8 cellular contexts compared by ENCODE assay signal in the genomic region with DNA sequence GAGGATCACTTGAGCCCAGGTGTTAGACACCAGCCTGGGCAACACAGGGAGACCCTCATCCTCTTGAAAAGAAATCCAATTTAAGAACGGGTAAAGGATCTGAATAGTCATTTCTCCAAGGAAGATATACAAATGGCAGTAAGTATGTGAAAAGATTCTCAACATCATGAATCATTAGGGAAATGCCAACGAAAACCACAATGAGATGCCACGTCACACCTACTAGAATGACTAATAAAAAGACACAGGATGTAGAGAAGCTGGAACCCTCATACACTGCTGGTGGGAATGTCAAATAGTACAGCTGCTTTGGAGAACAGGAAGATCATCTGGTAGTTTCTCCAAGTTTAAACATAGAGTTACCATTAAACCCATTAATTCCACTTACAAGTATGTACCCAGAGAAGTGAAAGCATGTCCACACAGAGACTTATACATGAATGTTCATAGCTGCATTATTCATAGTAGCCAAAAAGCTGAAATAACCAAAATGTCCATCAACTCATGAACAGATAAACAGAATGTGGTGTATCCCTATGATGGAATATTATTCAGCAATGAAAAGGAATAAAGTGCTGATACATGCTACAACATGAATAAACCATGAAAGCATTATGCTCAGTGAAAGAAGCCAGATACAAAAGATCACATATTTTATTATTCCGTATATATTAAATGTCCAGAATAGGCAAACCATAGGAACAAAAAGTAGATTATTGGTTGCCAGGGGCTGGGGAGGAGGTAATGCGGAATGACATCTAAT. TPM values are rescaled to one million over a fixed set of nuclear protein-coding genes. Genes with fewer than 3 reads are reported as not detected.
DNase-seq lines count a peak whose midpoint lies in the region; ATAC-seq and TF ChIP-seq lines count a peak whose summit lies in the region.

No MANE protein-coding gene starts in this region.

- DNase-seq in Caki2 (ENCODE audit: low read depth): peak; percentile 93
- DNase-seq in activated CD8-positive, alpha-beta T cell treated with anti-CD3 and anti-CD28 coated beads for 36 hours: peak; percentile 80
- peak; percentile 98 for DNase-seq in kidney tubule cell (ENCODE audit: low spot score)
- no peak for DNase-seq in NCI-H1417 (lab: John Stamatoyannopoulos, UW)
- no peak for DNase-seq in SHP77 (lab: John Stamatoyannopoulos, UW)
- DNase-seq in NCI-H1048 (lab: John Stamatoyannopoulos, UW): no peak
- DNase-seq in GM13976 (ENCODE audit: low spot score): no peak

- no peaks in the 10 kb centered on the region for H3K36me3 Mint-ChIP-seq in activated CD8-positive, alpha-beta T cell treated with anti-CD3 and anti-CD28 coated beads for 36 hours (ENCODE audit: low read depth)

- TF ChIP-seq CTCF in activated CD8-positive, alpha-beta T cell treated with anti-CD3 and anti-CD28 coated beads for 36 hours (IDR thresholded peaks at IDR 0.05): no peak
- no peak for TF ChIP-seq CTCF in GM13976 (IDR thresholded peaks at IDR 0.05; ENCODE audit: borderline replicate concordance, control extremely low read depth, extremely low read depth, insufficient read depth, missing control alignments)

- POLR2A ChIA-PET in activated CD8-positive, alpha-beta T cell treated with anti-CD3 and anti-CD28 coated beads for 36 hours (lab: Charles Lee): interaction anchor here (0.7 to 1.3 kb wide), 9 partner anchors 14 to 656 kb away, joined by 3 to 5 read pairs (median 3); a partner anchor contains a TSS

- CTCF ChIA-PET in activated CD8-positive, alpha-beta T cell treated with anti-CD3 and anti-CD28 coated beads for 36 hours (lab: Charles Lee): interaction anchor here (1.0 to 1.4 kb wide), 3 partner anchors 9 to 79 kb away, joined by 3 read pairs; no protein-coding TSS in a partner anchor

- H3K27ac Mint-ChIP-seq in activated CD8-positive, alpha-beta T cell treated with anti-CD3 and anti-CD28 coated beads for 36 hours: peak overlapping the region; percentile 83

- no peaks in the 10 kb centered on the region for H3K9me3 Mint-ChIP-seq in activated CD8-positive, alpha-beta T cell treated with anti-CD3 and anti-CD28 coated beads for 36 hours

- no peaks in the 10 kb centered on the region for H3K27me3 Mint-ChIP-seq in activated CD8-positive, alpha-beta T cell treated with anti-CD3 and anti-CD28 coated beads for 36 hours

- intact Hi-C loops in activated CD8-positive, alpha-beta T cell treated with anti-CD3 and anti-CD28 coated beads for 36 hours (cut with micrococcal nuclease): loop anchor here (5.0 kb wide), 1 partner anchor 98 kb away; no protein-coding TSS in a partner anchor

- H3K4me3 Mint-ChIP-seq in activated CD8-positive, alpha-beta T cell treated with anti-CD3 and anti-CD28 coated beads for 36 hours: no peak overlapping the region

- peak; percentile 75 for ATAC-seq in HG03432 (IDR thresholded peaks at IDR 0.05; ENCODE audit: unreplicated experiment)
- ATAC-seq in activated CD8-positive, alpha-beta T cell treated with anti-CD3 and anti-CD28 coated beads for 36 hours: peak; percentile 86

- in situ Hi-C loops in Caki2 (cut with HindIII; ENCODE audit: low pct_unique_long_range_greater_than_20kb, low sequenced_read_pairs): no loop called here
- in situ Hi-C loops in GM13976 (cut with MboI; ENCODE audit: low sequenced_read_pairs, unreplicated experiment): no loop called here

- peaks cover 12% of the 10 kb centered on the region for H3K4me1 Mint-ChIP-seq in activated CD8-positive, alpha-beta T cell treated with anti-CD3 and anti-CD28 coated beads for 36 hours (ENCODE audit: low read depth)

RNA-seq across cellular contexts. Expression of a gene that starts 13.1 kb away (rescaled TPM):
- total RNA-seq in Caki2 (2014; rRNA removed; shearing (Covaris generic); ENCODE audit: low replicate concordance): 4.6 and 20.0 TPM in 2 replicates
- total RNA-seq in activated CD8-positive, alpha-beta T cell treated with anti-CD3 and anti-CD28 coated beads for 36 hours: 100 to 1,000 TPM; 131 to 134 TPM

Comparison
In these comparisons a context has a peak if more than half of its experiments do, and no peak if none do; other contexts are left out.
1. DNase-seq: peak in Caki2 (single experiment), activated CD8-positive, alpha-beta T cell treated with anti-CD3 and anti-CD28 coated beads for 36 hours (single experiment) and kidney tubule cell (single experiment); none in NCI-H1417 (0 of 3), SHP77 (0 of 2), NCI-H1048 (single experiment) and GM13976 (single experiment).